8 cellular contexts compared by ENCODE assay signal in the genomic region with DNA sequence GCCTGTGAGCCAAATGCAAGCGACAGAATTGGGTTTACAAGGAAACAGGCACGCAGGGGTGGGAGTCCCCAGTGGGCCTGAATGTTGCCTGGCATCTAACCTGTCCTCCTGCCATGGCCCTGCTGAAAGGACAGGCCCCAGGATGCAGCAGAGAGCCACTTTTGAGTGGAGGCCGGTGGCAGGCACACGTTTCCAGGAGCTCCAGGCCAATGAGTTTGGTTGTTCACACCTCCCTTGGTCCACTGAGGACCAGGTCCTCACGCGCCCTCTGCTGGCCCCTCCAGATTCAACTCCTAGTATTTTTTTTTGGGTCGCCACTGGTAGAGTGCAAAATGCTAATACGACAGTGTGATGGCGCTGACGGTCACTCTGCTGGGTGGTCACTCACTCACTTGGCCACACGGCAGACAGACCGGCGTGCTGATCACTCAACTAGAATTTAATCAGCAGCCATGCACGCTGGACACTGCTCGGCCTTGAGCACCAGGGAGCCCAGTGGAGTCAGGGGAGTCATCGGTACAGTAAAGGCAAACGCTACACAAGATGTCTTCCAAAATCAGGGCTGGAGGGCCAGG.
A peak's percentile ranks its signal among the peaks of the same experiment; 100 is the strongest.
DNase-seq lines count a peak whose midpoint lies in the region; ATAC-seq and TF ChIP-seq lines count a peak whose summit lies in the region.

No MANE protein-coding gene starts in this region.

- ATAC-seq in GM21825 (IDR thresholded peaks at IDR 0.05; ENCODE audit: unreplicated experiment) = peak; percentile 55
- ATAC-seq in effector memory CD8-positive, alpha-beta T cell (replicated peaks) = peak; percentile 54
- ATAC-seq in GM19455 (IDR thresholded peaks at IDR 0.05; ENCODE audit: unreplicated experiment) = no peak

- no peak overlapping the region for H3K4me3 Mint-ChIP-seq in CD14-positive monocyte
- H3K4me3 Mint-ChIP-seq in effector memory CD8-positive, alpha-beta T cell = peak overlapping the region in 1 of 2 donors; percentile 34

- H3K27me3 Mint-ChIP-seq in CD14-positive monocyte (ENCODE audit: low read depth in 3 of 3) = peaks cover 12 to 24% (median 15%) of the 10 kb centered on the region in 3 donors
- no peaks in the 10 kb centered on the region for H3K27me3 Mint-ChIP-seq in effector memory CD8-positive, alpha-beta T cell

- DNase-seq in CD14-positive monocyte (ENCODE audit: low spot score) = no peak
- DNase-seq in NCI-H510A treated with DMSO at 0.1 percent for 48 hours (lab: John Stamatoyannopoulos, UW) = peak; percentile 31
- peak; percentile 41 to 61 for DNase-seq in activated CD4-positive, alpha-beta T cell treated with anti-CD3 and anti-CD28 coated beads, Interleukin-2, amount 50 U/mL, for 24 hours (ENCODE audit: low read depth in 1 of 2, low spot score in 1 of 2)
- peak; percentile 45 to 74 (median 50) for DNase-seq in effector memory CD8-positive, alpha-beta T cell
- peak; percentile 68 for DNase-seq in myocyte (ENCODE audit: low read depth)
- peak; percentile 56 for DNase-seq in stimulated activated naive CD4-positive, alpha-beta T cell treated with Interleukin-2 at 50 U/mL for 16 hours (lab: John Stamatoyannopoulos, UW)

- H3K4me1 Mint-ChIP-seq in CD14-positive monocyte = peaks cover 19% of the 10 kb centered on the region
- H3K4me1 Mint-ChIP-seq in effector memory CD8-positive, alpha-beta T cell (ENCODE audit: low read depth in 2 of 2) = peaks cover 11 to 18% of the 10 kb centered on the region in 2 donors

- peak; percentile 84 for TF ChIP-seq CTCF in CD14-positive monocyte (IDR thresholded peaks at IDR 0.05)

- intact Hi-C loops in CD14-positive monocyte (cut with micrococcal nuclease) = loop anchor here (10.0 kb wide), 1 partner anchor 639 kb away; no protein-coding TSS in a partner anchor

- H3K36me3 Mint-ChIP-seq in CD14-positive monocyte = peaks cover 4 to 5% of the 10 kb centered on the region in 2 donors
- H3K36me3 Mint-ChIP-seq in effector memory CD8-positive, alpha-beta T cell (ENCODE audit: insufficient read depth) = no peaks in the 10 kb centered on the region

- peak overlapping the region in 1 of 7 donors; percentile 16 for H3K27ac Mint-ChIP-seq in CD14-positive monocyte
- peak overlapping the region in 1 of 2 donors; percentile 38 for H3K27ac Mint-ChIP-seq in effector memory CD8-positive, alpha-beta T cell

- H3K9me3 Mint-ChIP-seq in CD14-positive monocyte = peaks cover 0 to 7% (median 0%) of the 10 kb centered on the region in 7 donors
- no peaks in the 10 kb centered on the region for H3K9me3 Mint-ChIP-seq in effector memory CD8-positive, alpha-beta T cell
